In the genomic region with DNA sequence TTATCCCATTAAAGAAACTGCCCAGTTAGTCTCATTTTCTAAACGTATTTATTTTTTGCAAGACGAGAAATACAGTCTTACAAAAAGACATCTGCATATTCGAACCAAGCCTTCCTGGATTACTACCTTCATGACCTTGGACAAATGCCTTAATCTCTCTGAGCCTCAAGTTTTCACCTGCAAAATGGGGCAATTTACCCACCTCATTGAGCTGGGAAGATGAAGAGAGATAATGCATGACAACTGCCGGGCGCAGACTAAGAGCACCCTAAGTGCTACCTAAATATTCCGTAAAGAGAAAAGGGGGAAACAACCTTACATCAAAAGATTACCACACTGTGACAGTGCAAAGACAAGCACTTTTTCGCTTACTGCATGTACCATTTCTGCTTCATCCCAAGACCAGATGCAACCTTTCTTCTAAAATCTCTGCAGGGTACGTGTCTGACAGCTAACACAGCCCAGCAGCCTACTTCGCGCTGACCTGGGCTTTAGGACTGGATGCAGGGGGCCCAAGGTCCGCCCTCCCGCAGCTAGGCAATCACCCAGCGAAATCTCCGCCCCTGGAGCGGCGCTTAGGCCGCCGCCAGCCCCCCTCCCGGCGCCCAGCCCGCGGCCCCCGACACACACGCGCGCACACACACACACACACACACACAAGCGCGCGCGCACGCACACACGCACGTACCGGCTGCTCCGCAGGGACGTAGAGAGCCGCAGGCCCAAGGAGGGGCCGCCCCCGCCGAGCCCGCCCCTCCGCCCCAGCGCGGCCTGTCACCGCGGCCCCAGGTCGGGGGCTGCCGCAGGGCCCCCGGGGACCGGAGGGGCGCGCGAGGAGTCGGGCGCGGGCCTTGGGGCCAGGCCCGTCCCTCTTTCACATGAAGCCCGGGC, we compare ENCODE assay signal across 8 cellular contexts. TPM values are rescaled to one million over a fixed set of nuclear protein-coding genes. Genes with fewer than 3 reads are reported as not detected.
A peak's percentile ranks its signal among the peaks of the same experiment; 100 is the strongest.
DNase-seq lines count a peak whose midpoint lies in the region; ATAC-seq and TF ChIP-seq lines count a peak whose summit lies in the region.

No MANE protein-coding gene starts in this region.

- no peaks in the 10 kb centered on the region for H3K36me3 ChIP-seq in colonic mucosa

- no peaks in the 10 kb centered on the region for H3K4me1 ChIP-seq in colonic mucosa

- H3K27me3 ChIP-seq in colonic mucosa, result no peaks in the 10 kb centered on the region

- H3K27ac ChIP-seq in colonic mucosa, result peak overlapping the region; percentile 100

- peak overlapping the region; percentile 82 for H3K4me3 ChIP-seq in colonic mucosa

- peak; percentile 85 for DNase-seq in AG08396 (ENCODE audit: low spot score)
- DNase-seq in NCI-H510A (lab: John Stamatoyannopoulos, UW), result peak; percentile 80
- peak; percentile 87 for DNase-seq in activated CD4-positive, alpha-beta T cell treated with anti-CD3 and anti-CD28 coated beads for 48 hours
- peak; percentile 81 for DNase-seq in colonic mucosa
- DNase-seq in left lobe of liver (ENCODE audit: low spot score), result peak; percentile 91
- DNase-seq in stimulated activated CD4-positive, alpha-beta T cell treated with anti-CD3 and anti-CD28 coated beads, Interleukin-2, amount 100 ng/mL, for 24 hours, result peak; percentile 78 to 80

- H3K9me3 ChIP-seq in colonic mucosa, result no peaks in the 10 kb centered on the region

- H3K9ac ChIP-seq in colonic mucosa (ENCODE audit: low read depth in 2 of 2, low read length in 2 of 2), result peak overlapping the region; percentile 91 to 93

- no peak for TF ChIP-seq CTCF in colonic mucosa (IDR thresholded peaks at IDR 0.05)

- intact Hi-C loops in colonic mucosa (cut with DNase I), result no loop called here

- peak; percentile 68 for ATAC-seq in GM19035 (IDR thresholded peaks at IDR 0.05; ENCODE audit: unreplicated experiment)
- peak; percentile 60 for ATAC-seq in HG03342 (IDR thresholded peaks at IDR 0.05; ENCODE audit: unreplicated experiment)
- peak; percentile 84 for ATAC-seq in left lobe of liver

RNA-seq across cellular contexts. Expression of gene MAP3K2, which starts 0.8 kb away (rescaled TPM):
- total RNA-seq in colonic mucosa (10 to 100 TPM; 53.8 to 76.0 TPM), left lobe of liver (48.9 TPM)

RNA-seq across cellular contexts. Expression of gene PROC, which starts 31.2 kb away (rescaled TPM):
- total RNA-seq in colonic mucosa (1 to 10 TPM in 1 of 2 donors, under 1 TPM in 1; 0.96 to 3.4 TPM), left lobe of liver (479 TPM)

Comparison
In these comparisons a context has a peak if more than half of its experiments do, and no peak if none do; other contexts are left out.
1. Peak in every context shown above with its lines: DNase-seq, ATAC-seq, H3K4me3 ChIP-seq and H3K27ac ChIP-seq.
2. RNA of gene PROC, which starts 31.2 kb away (total RNA-seq): 479 TPM in left lobe of liver (single experiment); 0.96 to 3.4 TPM in colonic mucosa; every median in the first group is over 100 times any median in the second.